In genomic region chr2:85600951-85601770, GRCh38 we compare ENCODE assay signal across 2 cellular contexts.
A peak's percentile ranks its signal among the peaks of the same experiment; 100 is the strongest.
TF ChIP-seq lines count a peak whose summit lies in the region.

No MANE protein-coding gene starts in this region.

TF ChIP-seq in GM12878, 131 proteins besides CTCF, POLR2A, EP300 and RAD21:
- TF ChIP-seq MYC (IDR thresholded peaks at IDR 0.05; ENCODE audit: insufficient read depth, insufficient read length, insufficient replicate concordance, low read length, severe bottlenecking): no peak
- no peak for TF ChIP-seq BHLHE40 (IDR thresholded peaks at IDR 0.05; ENCODE audit: borderline replicate concordance in 1 of 2, low read depth in 2 of 2, low read length in 1 of 2)
- peak; percentile 32 for TF ChIP-seq POLR2AphosphoS2 (IDR thresholded peaks at IDR 0.05; ENCODE audit: low read depth, low read length)

TF ChIP-seq in liver, 16 proteins besides CTCF, POLR2A, EP300 and RAD21:
- TF ChIP-seq REST (IDR thresholded peaks at IDR 0.05): peak; percentile 72
- TF ChIP-seq TAF1 (conservative IDR thresholded peaks at IDR 0.05): no peak
